In the genomic region with DNA sequence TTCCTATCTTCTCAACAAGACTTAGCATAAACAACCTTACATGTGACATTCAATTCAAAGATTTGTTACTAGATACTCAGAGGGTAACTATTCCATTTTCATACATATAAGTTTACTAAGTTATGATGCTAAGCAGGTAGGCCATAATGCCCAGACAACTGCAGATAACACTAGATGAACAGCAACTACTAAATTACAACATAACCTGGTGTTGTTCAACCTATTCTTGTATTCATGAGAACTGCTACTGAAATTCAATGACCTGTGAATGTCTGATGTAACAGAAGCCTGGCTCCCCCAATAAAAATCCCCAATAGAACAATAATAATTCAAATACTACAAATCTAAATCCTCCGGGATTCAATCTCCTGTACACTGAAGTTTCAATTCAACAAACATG, we compare ENCODE assay signal across 21 cellular contexts.
"Had no signal": no experiment of that assay in that cellular context is flagged by ENCODE, and none has a peak within 500 bp of the region (broad histone marks: within the 10 kb centered on the region; RNA-seq: fewer than 3 reads in every experiment).

No MANE protein-coding gene starts in this region.

- ATAC-seq: left cardiac atrium; sciatic nerve; stimulated activated memory B cell treated with anti-CD40 and anti-IgM and Interleukin-4, amounts not matched to agents 10 μg/mL and 1 μg/mL and 100 μg/mL, for 72 hours; upper lobe of right lung had no signal

- H3K27ac Mint-ChIP-seq: memory B cell; stimulated activated memory B cell treated with anti-CD40 and anti-IgM and Interleukin-4, amounts not matched to agents 10 μg/mL and 1 μg/mL and 100 μg/mL, for 72 hours; stimulated activated naive CD8-positive, alpha-beta T cell treated with anti-CD3 and anti-CD28 coated beads, Interleukin-15, Interleukin-2, amounts not matched to agents 100 ng/mL and 50 ng/mL, for 24 hours had no signal

- H3K4me2 ChIP-seq: hepatocyte had no signal

- H3K4me3 ChIP-seq: esophagus muscularis mucosa, hepatocyte, left ventricle myocardium inferior, lower lobe of right lung, spleen, tibial artery, upper lobe of right lung had no signal

- H3K4me1 ChIP-seq: parathyroid adenoma had no signal

- H3K9me3 ChIP-seq: esophagus muscularis mucosa, left ventricle myocardium inferior, lower lobe of right lung, spleen, tibial artery, upper lobe of right lung had no signal

- H3K4me3 Mint-ChIP-seq: memory B cell; naive B cell; stimulated activated memory B cell treated with anti-CD40 and anti-IgM and Interleukin-4, amounts not matched to agents 10 μg/mL and 1 μg/mL and 100 μg/mL, for 72 hours; stimulated activated naive CD8-positive, alpha-beta T cell treated with anti-CD3 and anti-CD28 coated beads, Interleukin-15, Interleukin-2, amounts not matched to agents 100 ng/mL and 50 ng/mL, for 24 hours had no signal

- H3K27me3 ChIP-seq: esophagus muscularis mucosa, hepatocyte, spleen, tibial artery, upper lobe of right lung had no signal

- H2AFZ ChIP-seq: hepatocyte, parathyroid adenoma had no signal

- DNase-seq: effector memory CD4-positive, alpha-beta T cell; kidney; left cardiac atrium; left ventricle myocardium inferior; lower lobe of right lung; midbrain; naive B cell; spleen; stimulated activated CD4-positive, alpha-beta T cell treated with anti-CD3 and anti-CD28 coated beads, Interleukin-15, amount 100 ng/mL, for 24 hours; stimulated activated CD4-positive, alpha-beta T cell treated with anti-CD3 and anti-CD28 coated beads, Interleukin-1b, Interleukin-23, amount 100 ng/mL, for 48 hours; stimulated activated CD4-positive, alpha-beta T cell treated with anti-CD3 and anti-CD28 coated beads, Interleukin-4, amount 100 ng/mL, for 24 hours; tibial artery; upper lobe of right lung had no signal

- H3K9ac ChIP-seq: parathyroid adenoma had no signal

- H3K27ac ChIP-seq: epithelial cell of prostate, esophagus muscularis mucosa, hepatocyte, left ventricle myocardium inferior, lower lobe of right lung, parathyroid adenoma, spleen, tibial artery, upper lobe of right lung had no signal

- H3K27me3 Mint-ChIP-seq: memory B cell; naive B cell; stimulated activated memory B cell treated with anti-CD40 and anti-IgM and Interleukin-4, amounts not matched to agents 10 μg/mL and 1 μg/mL and 100 μg/mL, for 72 hours; stimulated activated naive CD8-positive, alpha-beta T cell treated with anti-CD3 and anti-CD28 coated beads, Interleukin-15, Interleukin-2, amounts not matched to agents 100 ng/mL and 50 ng/mL, for 24 hours had no signal

- H3K79me2 ChIP-seq: parathyroid adenoma had no signal

- H3K4me1 Mint-ChIP-seq: memory B cell had no signal

- H3K9me3 Mint-ChIP-seq: memory B cell; naive B cell; stimulated activated memory B cell treated with anti-CD40 and anti-IgM and Interleukin-4, amounts not matched to agents 10 μg/mL and 1 μg/mL and 100 μg/mL, for 72 hours; stimulated activated naive CD8-positive, alpha-beta T cell treated with anti-CD3 and anti-CD28 coated beads, Interleukin-15, Interleukin-2, amounts not matched to agents 100 ng/mL and 50 ng/mL, for 24 hours had no signal
